Comparison of ENCODE assay signal across 12 cellular contexts in genomic region chr1:116879478-116880133, GRCh38. TPM values are rescaled to one million over a fixed set of nuclear protein-coding genes. Genes with fewer than 3 reads are reported as not detected.
A peak's percentile ranks its signal among the peaks of the same experiment; 100 is the strongest.
DNase-seq lines count a peak whose midpoint lies in the region; ATAC-seq and TF ChIP-seq lines count a peak whose summit lies in the region.
"Had no signal": no experiment of that assay in that cellular context is flagged by ENCODE, and none has a peak within 500 bp of the region (broad histone marks: within the 10 kb centered on the region; RNA-seq: fewer than 3 reads in every experiment).

No MANE protein-coding gene starts in this region.

- peaks cover 0 to 43% (median 24%) of the 10 kb centered on the region in 12 donors for H3K4me1 ChIP-seq in heart left ventricle
- peaks cover 31% of the 10 kb centered on the region for H3K4me1 ChIP-seq in left ventricle myocardium inferior
- peaks cover 9 to 16% of the 10 kb centered on the region in 2 donors for H3K4me1 ChIP-seq in uterus

- WGBS in heart left ventricle, 4 donors = 90 to 94% (median 93%) methylated on average over 10 of the region's 10 CpGs

- DNase-seq in heart left ventricle = no peak
- no peak for DNase-seq in Right ventricle myocardium superior
- DNase-seq in NCI-H446 treated with DMSO at 0.1 percent for 48 hours (lab: John Stamatoyannopoulos, UW) = peak; percentile 59
- no peak for DNase-seq in left ventricle myocardium inferior
- no peak for DNase-seq in uterus
- no peak for DNase-seq in stimulated activated CD4-positive, alpha-beta T cell treated with anti-CD3 and anti-CD28 coated beads, Interleukin-2, amount 100 ng/mL, for 24 hours
- no peak for DNase-seq in H7
- DNase-seq: activated CD4-positive, CD25-positive, alpha-beta regulatory T cell; activated gamma-delta T cell treated with Interleukin-2 at 50 U/mL for 16 hours had no signal

- H3K27ac ChIP-seq in heart left ventricle (peak overlapping the region in 9 of 12 donors; percentile 20 to 79 (median 69)), left ventricle myocardium inferior (replicated peaks) (peak overlapping the region; percentile 83), uterus (peak overlapping the region; percentile 79 to 86)
- H3K27ac ChIP-seq: C4-2B, neutrophil had no signal

- TF ChIP-seq CTCF in heart left ventricle (IDR thresholded peaks at IDR 0.05) = no peak
- no peak for TF ChIP-seq CTCF in left ventricle myocardium inferior (IDR thresholded peaks at IDR 0.05; ENCODE audit: borderline replicate concordance)
- TF ChIP-seq CTCF in uterus (IDR thresholded peaks at IDR 0.05) = no peak

- H3K36me3 ChIP-seq in heart left ventricle = no peaks in the 10 kb centered on the region
- no peaks in the 10 kb centered on the region for H3K36me3 ChIP-seq in left ventricle myocardium inferior
- H3K36me3 ChIP-seq in uterus = no peaks in the 10 kb centered on the region
- H3K36me3 ChIP-seq in H7 (replicated peaks; ENCODE audit: control insufficient read depth, insufficient read depth, low read length) = no peaks in the 10 kb centered on the region
- H3K36me3 ChIP-seq: neutrophil had no signal

- no peaks in the 10 kb centered on the region for H3K27me3 ChIP-seq in heart left ventricle
- no peaks in the 10 kb centered on the region for H3K27me3 ChIP-seq in left ventricle myocardium inferior (ENCODE audit: low read depth)
- H3K27me3 ChIP-seq in uterus = no peaks in the 10 kb centered on the region
- no peaks in the 10 kb centered on the region for H3K27me3 ChIP-seq in H7 (ENCODE audit: control insufficient read depth, insufficient read depth, low read length)

- intact Hi-C loops in heart left ventricle (cut with DNase I) = loop anchor here in 1 of 10 donors (10.0 kb wide), 1 partner anchor 145 kb away; no protein-coding TSS in a partner anchor
- intact Hi-C loops in Right ventricle myocardium superior (cut with DNase I) = no loop called here
- intact Hi-C loops in left ventricle myocardium inferior (cut with micrococcal nuclease) = no loop called here
- intact Hi-C loops in uterus (cut with DNase I; ENCODE audit: low total_unique reads) = no loop called here

- no peak for TF ChIP-seq POLR2A in heart left ventricle (IDR thresholded peaks at IDR 0.05)
- no peak for TF ChIP-seq POLR2A in uterus (IDR thresholded peaks at IDR 0.05)

- no peak for ATAC-seq in heart left ventricle
- ATAC-seq in Right ventricle myocardium superior (ENCODE audit: poor library complexity) = no peak
- ATAC-seq in GM19328 (IDR thresholded peaks at IDR 0.05; ENCODE audit: unreplicated experiment) = no peak

- no peaks in the 10 kb centered on the region for H3K9me3 ChIP-seq in heart left ventricle
- no peaks in the 10 kb centered on the region for H3K9me3 ChIP-seq in left ventricle myocardium inferior (replicated peaks)
- no peaks in the 10 kb centered on the region for H3K9me3 ChIP-seq in uterus
- H3K9me3 ChIP-seq: neutrophil had no signal

- H3K4me3 ChIP-seq in heart left ventricle (peak overlapping the region in 1 of 12 donors; percentile 37), left ventricle myocardium inferior (peak overlapping the region; percentile 62), uterus (no peak overlapping the region), H7 (ENCODE audit: insufficient read depth, low read depth, low read length) (no peak overlapping the region)

RNA-seq across cellular contexts. Expression of gene PTGFRN, which starts 30.1 kb away (rescaled TPM):
- total RNA-seq in heart left ventricle (100 to 1,000 TPM in 5 of 9 donors, 10 to 100 TPM in 4; 59.3 to 231 (median 137) TPM), Right ventricle myocardium superior (81.5 TPM), left ventricle myocardium inferior (111 TPM), uterus (100 to 1,000 TPM in 2 of 4 donors, 10 to 100 TPM in 2; 32.4 to 134 (median 88.8) TPM)
- polyA plus RNA-seq in heart left ventricle = 10 to 100 TPM; 21.5 to 65.6 TPM
- 78.4 and 81.4 TPM in 2 replicates for total RNA-seq in H7 (2014; rRNA removed; shearing (Covaris generic))
